ENCODE assay signal across 8 cellular contexts in genomic region chr20:5844063-5844681, GRCh38.
DNase-seq lines count a peak whose midpoint lies in the region; ATAC-seq and TF ChIP-seq lines count a peak whose summit lies in the region.

No MANE protein-coding gene starts in this region.

- H3K27ac ChIP-seq in neural progenitor cell, result no peak overlapping the region
- H3K27ac ChIP-seq in Karpas-422 (ENCODE audit: low read length), result no peak overlapping the region

- no peaks in the 10 kb centered on the region for H4K20me1 ChIP-seq in neural progenitor cell (ENCODE audit: low read depth)
- H4K20me1 ChIP-seq in Karpas-422 (ENCODE audit: insufficient read depth, low read depth, low read length), result 0 out of 2 replicates have a peak, but pooled peaks cover 8% of the 10 kb centered on the region

- peaks cover 5% of the 10 kb centered on the region for H3K36me3 Mint-ChIP-seq in activated CD4-positive, alpha-beta memory T cell treated with anti-CD3 and anti-CD28 coated beads, Interleukin-2, amount 10 ng/mL, durations not matched to agents 7 days and 5 days (ENCODE audit: low read depth)
- no peaks in the 10 kb centered on the region for H3K36me3 Mint-ChIP-seq in neural progenitor cell

- H3F3A ChIP-seq in neural progenitor cell (ENCODE audit: low read depth), result no peaks in the 10 kb centered on the region

- no peak overlapping the region for H3K4me3 Mint-ChIP-seq in activated CD4-positive, alpha-beta memory T cell treated with anti-CD3 and anti-CD28 coated beads, Interleukin-2, amount 10 ng/mL, durations not matched to agents 7 days and 5 days
- no peak overlapping the region for H3K4me3 Mint-ChIP-seq in neural progenitor cell

- H3K9me2 ChIP-seq in Karpas-422 (replicated peaks; ENCODE audit: insufficient read depth, low read length), result no peaks in the 10 kb centered on the region

- H3K4me1 ChIP-seq in neural progenitor cell (peaks cover 4% of the 10 kb centered on the region), Karpas-422 (ENCODE audit: low read length) (no peaks in the 10 kb centered on the region)

- H3K79me2 ChIP-seq in neural progenitor cell (ENCODE audit: low read depth), result no peaks in the 10 kb centered on the region
- H3K79me2 ChIP-seq in Karpas-422 (ENCODE audit: low read length), result no peaks in the 10 kb centered on the region

- H3K9ac ChIP-seq in neural progenitor cell (no peak overlapping the region), Karpas-422 (ENCODE audit: low read length) (no peak overlapping the region)

- H2AFZ ChIP-seq in neural progenitor cell (replicated peaks), result no peak overlapping the region
- no peak overlapping the region for H2AFZ ChIP-seq in Karpas-422 (ENCODE audit: low read length)

- peaks cover 46% of the 10 kb centered on the region for H3K4me1 Mint-ChIP-seq in activated CD4-positive, alpha-beta memory T cell treated with anti-CD3 and anti-CD28 coated beads, Interleukin-2, amount 10 ng/mL, durations not matched to agents 7 days and 5 days
- peaks cover 11% of the 10 kb centered on the region for H3K4me1 Mint-ChIP-seq in neural progenitor cell

- H3K9me3 Mint-ChIP-seq in activated CD4-positive, alpha-beta memory T cell treated with anti-CD3 and anti-CD28 coated beads, Interleukin-2, amount 10 ng/mL, durations not matched to agents 7 days and 5 days, result no peaks in the 10 kb centered on the region
- no peaks in the 10 kb centered on the region for H3K9me3 Mint-ChIP-seq in neural progenitor cell

- CTCF ChIA-PET in activated CD4-positive, alpha-beta memory T cell treated with anti-CD3 and anti-CD28 coated beads, Interleukin-2, amount 10 ng/mL, durations not matched to agents 7 days and 5 days (lab: Charles Lee), result interaction anchor here (1.0 to 1.1 kb wide), 2 partner anchors 75 to 314 kb away, joined by 3 read pairs; no protein-coding TSS in a partner anchor

- peak; percentile 79 for ATAC-seq in GM18519 (IDR thresholded peaks at IDR 0.05; ENCODE audit: low FRiP score, unreplicated experiment)
- peak; percentile 84 for ATAC-seq in HG02642 (IDR thresholded peaks at IDR 0.05; ENCODE audit: poor library complexity, unreplicated experiment)
- no peak for ATAC-seq in HG03025 (IDR thresholded peaks at IDR 0.05; ENCODE audit: low FRiP score, unreplicated experiment)

- H3K27me3 Mint-ChIP-seq in activated CD4-positive, alpha-beta memory T cell treated with anti-CD3 and anti-CD28 coated beads, Interleukin-2, amount 10 ng/mL, durations not matched to agents 7 days and 5 days, result peaks cover 2% of the 10 kb centered on the region
- peaks cover 6% of the 10 kb centered on the region for H3K27me3 Mint-ChIP-seq in neural progenitor cell (ENCODE audit: insufficient read depth, low read depth)

- H3K9me3 ChIP-seq in neural progenitor cell (ENCODE audit: low read depth) (no peaks in the 10 kb centered on the region), Karpas-422 (ENCODE audit: low read length) (no peaks in the 10 kb centered on the region)

- H3K4me2 ChIP-seq in neural progenitor cell (no peak overlapping the region), Karpas-422 (ENCODE audit: low read depth, low read length, poor library complexity, severe bottlenecking) (no peak overlapping the region)

- H3K4me3 ChIP-seq in neural progenitor cell (no peak overlapping the region), Karpas-422 (ENCODE audit: low read length) (no peak overlapping the region)

- TF ChIP-seq CTCF in neural progenitor cell (IDR thresholded peaks at IDR 0.05), result no peak

- DNase-seq in NCI-H2081 (lab: John Stamatoyannopoulos, UW) (peak; percentile 59 to 86), left kidney (ENCODE audit: low read depth, low spot score) (peak; percentile 67), neural progenitor cell (ENCODE audit: low spot score) (no peak), Karpas-422 (no peak)
- DNase-seq in activated CD4-positive, alpha-beta memory T cell treated with anti-CD3 and anti-CD28 coated beads, Interleukin-2, amount 10 ng/mL, durations not matched to agents 7 days and 5 days, result peak; percentile 73

- H3K27me3 ChIP-seq in neural progenitor cell, result no peaks in the 10 kb centered on the region
- no peaks in the 10 kb centered on the region for H3K27me3 ChIP-seq in Karpas-422 (ENCODE audit: low read length)

- POLR2A ChIA-PET in activated CD4-positive, alpha-beta memory T cell treated with anti-CD3 and anti-CD28 coated beads, Interleukin-2, amount 10 ng/mL, durations not matched to agents 7 days and 5 days (lab: Charles Lee), result interaction anchor here (0.6 to 2.2 kb wide), 4 partner anchors 75 to 103 kb away, joined by 3 to 8 read pairs (median 4); no protein-coding TSS in a partner anchor

- H3K27ac Mint-ChIP-seq in activated CD4-positive, alpha-beta memory T cell treated with anti-CD3 and anti-CD28 coated beads, Interleukin-2, amount 10 ng/mL, durations not matched to agents 7 days and 5 days, result peak overlapping the region; percentile 40
- no peak overlapping the region for H3K27ac Mint-ChIP-seq in neural progenitor cell

- H3K36me3 ChIP-seq in neural progenitor cell (no peaks in the 10 kb centered on the region), Karpas-422 (ENCODE audit: insufficient read depth, low read length) (no peaks in the 10 kb centered on the region)

Comparison
In these comparisons a context has a peak if more than half of its experiments do, and no peak if none do; other contexts are left out.
1. DNase-seq: peak in NCI-H2081 (2 of 2), activated CD4-positive, alpha-beta memory T cell treated with anti-CD3 and anti-CD28 coated beads, Interleukin-2, amount 10 ng/mL, durations not matched to agents 7 days and 5 days (single experiment) and left kidney (single experiment); none in neural progenitor cell (single experiment) and Karpas-422 (single experiment).